In genomic region chr3:9886328-9886727, GRCh38 we compare ENCODE assay signal across 35 cellular contexts. TPM values are rescaled to one million over a fixed set of nuclear protein-coding genes. Genes with fewer than 3 reads are reported as not detected.
"Had no signal": no experiment of that assay in that cellular context is flagged by ENCODE, and none has a peak within 500 bp of the region (broad histone marks: within the 10 kb centered on the region; RNA-seq: fewer than 3 reads in every experiment).

No MANE protein-coding gene starts in this region.

- H3K36me3 Mint-ChIP-seq: activated CD8-positive, alpha-beta memory T cell treated with anti-CD3 and anti-CD28 coated beads, Interleukin-2, amount 10 ng/mL, durations not matched to agents 7 days and 5 days; activated naive CD4-positive, alpha-beta T cell treated with anti-CD3 and anti-CD28 coated beads, Interleukin-2, amount 50 U/mL, for 24 hours; brain had no signal

- H3K27ac Mint-ChIP-seq: activated CD4-positive, alpha-beta memory T cell treated with anti-CD3 and anti-CD28 coated beads, Interleukin-2, amount 10 ng/mL, durations not matched to agents 7 days and 5 days; activated CD4-positive, alpha-beta T cell treated with anti-CD3 and anti-CD28 coated beads for 36 hours; activated CD4-positive, alpha-beta T cell treated with anti-CD3 and anti-CD28 coated beads, Interleukin-2, amount 10 ng/mL, durations not matched to agents 7 days and 5 days; activated CD8-positive, alpha-beta memory T cell treated with anti-CD3 and anti-CD28 coated beads, Interleukin-2, amount 10 ng/mL, durations not matched to agents 7 days and 5 days; activated CD8-positive, alpha-beta T cell treated with anti-CD3 and anti-CD28 coated beads, Interleukin-2, amount 10 ng/mL, durations not matched to agents 7 days and 5 days; activated naive CD4-positive, alpha-beta T cell treated with anti-CD3 and anti-CD28 coated beads, Interleukin-2, amount 10 ng/mL, durations not matched to agents 7 days and 5 days; activated naive CD4-positive, alpha-beta T cell treated with anti-CD3 and anti-CD28 coated beads, Interleukin-2, amount 50 U/mL, for 24 hours; activated naive CD8-positive, alpha-beta T cell; activated naive CD8-positive, alpha-beta T cell treated with anti-CD3 and anti-CD28 coated beads, Interleukin-2, amount 10 ng/mL, durations not matched to agents 7 days and 5 days; activated naive CD8-positive, alpha-beta T cell treated with anti-CD3 and anti-CD28 coated beads, Interleukin-2, amount 50 U/mL, for 24 hours; activated T-cell treated with anti-CD3 and anti-CD28 coated beads, Interleukin-2, amount 50 U/mL, for 24 hours; activated T-helper 2 cell treated with anti-CD3 and anti-CD28 coated beads, Interferon-gamma antibody, Interleukin-2, Interleukin-4, amounts not matched to agents 10 μg/mL and 5 μg/mL and 100 μg/mL, durations not matched to agents 14 hours and 24 hours and 36 hours; brain; T-helper 1 cell treated with Interleukin-12 subunit alpha and Interleukin-12 subunit beta and Interleukin-4 antibody, amounts not matched to agents 30 μg/mL and 1 μg/mL, for 36 hours; T-helper 2 cell treated with Interferon-gamma antibody and Interleukin-4, amounts not matched to agents 5 μg/mL and 100 μg/mL, for 36 hours had no signal

- H3K27me3 Mint-ChIP-seq: activated CD4-positive, alpha-beta memory T cell treated with anti-CD3 and anti-CD28 coated beads, Interleukin-2, amount 10 ng/mL, durations not matched to agents 7 days and 5 days; activated CD4-positive, alpha-beta T cell treated with anti-CD3 and anti-CD28 coated beads for 36 hours; activated CD8-positive, alpha-beta memory T cell treated with anti-CD3 and anti-CD28 coated beads, Interleukin-2, amount 10 ng/mL, durations not matched to agents 7 days and 5 days; activated naive CD4-positive, alpha-beta T cell treated with anti-CD3 and anti-CD28 coated beads, Interleukin-2, amount 50 U/mL, for 24 hours; activated naive CD8-positive, alpha-beta T cell; activated naive CD8-positive, alpha-beta T cell treated with anti-CD3 and anti-CD28 coated beads, Interleukin-2, amount 10 ng/mL, durations not matched to agents 7 days and 5 days; activated naive CD8-positive, alpha-beta T cell treated with anti-CD3 and anti-CD28 coated beads, Interleukin-2, amount 50 U/mL, for 24 hours; activated T-cell treated with anti-CD3 and anti-CD28 coated beads, Interleukin-2, amount 50 U/mL, for 24 hours had no signal

- H3K9me3 Mint-ChIP-seq: activated CD4-positive, alpha-beta memory T cell treated with anti-CD3 and anti-CD28 coated beads, Interleukin-2, amount 10 ng/mL, durations not matched to agents 7 days and 5 days; activated CD4-positive, alpha-beta T cell treated with anti-CD3 and anti-CD28 coated beads, Interleukin-2, amount 10 ng/mL, durations not matched to agents 7 days and 5 days; activated naive CD4-positive, alpha-beta T cell treated with anti-CD3 and anti-CD28 coated beads, Interleukin-2, amount 10 ng/mL, durations not matched to agents 7 days and 5 days; activated naive CD4-positive, alpha-beta T cell treated with anti-CD3 and anti-CD28 coated beads, Interleukin-2, amount 50 U/mL, for 24 hours; activated naive CD8-positive, alpha-beta T cell treated with anti-CD3 and anti-CD28 coated beads, Interleukin-2, amount 10 ng/mL, durations not matched to agents 7 days and 5 days; activated naive CD8-positive, alpha-beta T cell treated with anti-CD3 and anti-CD28 coated beads, Interleukin-2, amount 50 U/mL, for 24 hours; activated T-cell treated with anti-CD3 and anti-CD28 coated beads, Interleukin-2, amount 50 U/mL, for 24 hours; activated T-helper 2 cell treated with anti-CD3 and anti-CD28 coated beads, Interferon-gamma antibody, Interleukin-2, Interleukin-4, amounts not matched to agents 10 μg/mL and 5 μg/mL and 100 μg/mL, durations not matched to agents 14 hours and 24 hours and 36 hours; T-helper 1 cell treated with Interleukin-12 subunit alpha and Interleukin-12 subunit beta and Interleukin-4 antibody, amounts not matched to agents 30 μg/mL and 1 μg/mL, for 36 hours; T-helper 2 cell treated with Interferon-gamma antibody and Interleukin-4, amounts not matched to agents 5 μg/mL and 100 μg/mL, for 36 hours had no signal

- ATAC-seq: activated CD4-positive, alpha-beta T cell treated with anti-CD3 and anti-CD28 coated beads for 36 hours; activated CD4-positive, CD25-positive, alpha-beta regulatory T cell treated with anti-CD3 and anti-CD28 coated beads, Interleukin-2, amount 50 U/mL, for 24 hours; activated CD8-positive, alpha-beta memory T cell treated with anti-CD3 and anti-CD28 coated beads, Interleukin-2, amount 10 ng/mL, durations not matched to agents 7 days and 5 days; activated CD8-positive, alpha-beta T cell treated with anti-CD3 and anti-CD28 coated beads, Interleukin-2, amount 10 ng/mL, durations not matched to agents 7 days and 5 days; activated naive CD8-positive, alpha-beta T cell treated with anti-CD3 and anti-CD28 coated beads, Interleukin-2, amount 50 U/mL, for 24 hours had no signal

- H3K9me3 ChIP-seq: ascending aorta had no signal

- H3K4me3 ChIP-seq: ascending aorta had no signal

- H3K4me3 Mint-ChIP-seq: activated CD4-positive, alpha-beta memory T cell treated with anti-CD3 and anti-CD28 coated beads, Interleukin-2, amount 10 ng/mL, durations not matched to agents 7 days and 5 days; activated CD4-positive, alpha-beta T cell treated with anti-CD3 and anti-CD28 coated beads for 36 hours; activated CD4-positive, alpha-beta T cell treated with anti-CD3 and anti-CD28 coated beads, Interleukin-2, amount 10 ng/mL, durations not matched to agents 7 days and 5 days; activated CD8-positive, alpha-beta memory T cell treated with anti-CD3 and anti-CD28 coated beads, Interleukin-2, amount 10 ng/mL, durations not matched to agents 7 days and 5 days; activated CD8-positive, alpha-beta T cell treated with anti-CD3 and anti-CD28 coated beads, Interleukin-2, amount 10 ng/mL, durations not matched to agents 7 days and 5 days; activated naive CD4-positive, alpha-beta T cell treated with anti-CD3 and anti-CD28 coated beads, Interleukin-2, amount 10 ng/mL, durations not matched to agents 7 days and 5 days; activated naive CD4-positive, alpha-beta T cell treated with anti-CD3 and anti-CD28 coated beads, Interleukin-2, amount 50 U/mL, for 24 hours; activated naive CD8-positive, alpha-beta T cell; activated naive CD8-positive, alpha-beta T cell treated with anti-CD3 and anti-CD28 coated beads, Interleukin-2, amount 10 ng/mL, durations not matched to agents 7 days and 5 days; activated naive CD8-positive, alpha-beta T cell treated with anti-CD3 and anti-CD28 coated beads, Interleukin-2, amount 50 U/mL, for 24 hours; activated T-cell treated with anti-CD3 and anti-CD28 coated beads, Interleukin-2, amount 50 U/mL, for 24 hours; brain; T-helper 1 cell treated with Interleukin-12 subunit alpha and Interleukin-12 subunit beta and Interleukin-4 antibody, amounts not matched to agents 30 μg/mL and 1 μg/mL, for 36 hours; T-helper 2 cell treated with Interferon-gamma antibody and Interleukin-4, amounts not matched to agents 5 μg/mL and 100 μg/mL, for 36 hours had no signal

- H3K27me3 ChIP-seq: ascending aorta had no signal

- DNase-seq: activated CD4-positive, alpha-beta memory T cell treated with anti-CD3 and anti-CD28 coated beads, Interleukin-2, amount 10 ng/mL, durations not matched to agents 7 days and 5 days; activated CD4-positive, alpha-beta T cell treated with anti-CD3 and anti-CD28 coated beads for 1 hour; activated CD4-positive, alpha-beta T cell treated with anti-CD3 and anti-CD28 coated beads for 36 hours; activated CD4-positive, alpha-beta T cell treated with anti-CD3 and anti-CD28 coated beads for 48 hours; activated CD4-positive, alpha-beta T cell treated with anti-CD3 and anti-CD28 coated beads, Interleukin-2, amount 10 ng/mL, durations not matched to agents 7 days and 5 days; activated CD4-positive, alpha-beta T cell treated with anti-CD3 and anti-CD28 coated beads, Interleukin-2, amount 50 U/mL, for 48 hours; activated CD4-positive, CD25-positive, alpha-beta regulatory T cell; activated CD8-positive, alpha-beta memory T cell treated with anti-CD3 and anti-CD28 coated beads for 24 hours; activated CD8-positive, alpha-beta memory T cell treated with anti-CD3 and anti-CD28 coated beads, Interleukin-2, amount 10 ng/mL, durations not matched to agents 7 days and 5 days; activated CD8-positive, alpha-beta memory T cell treated with anti-CD3 and anti-CD28 coated beads, Interleukin-2, amount 50 U/mL, for 48 hours; activated CD8-positive, alpha-beta T cell treated with anti-CD3 and anti-CD28 coated beads, Interleukin-2, amount 10 ng/mL, durations not matched to agents 7 days and 5 days; activated effector memory CD4-positive, alpha-beta T cell treated with Interleukin-2 at 50 U/mL for 16 hours; activated gamma-delta T cell; activated naive CD4-positive, alpha-beta T cell treated with anti-CD3 and anti-CD28 coated beads, Interleukin-2, amount 10 ng/mL, durations not matched to agents 7 days and 5 days; activated naive CD4-positive, alpha-beta T cell treated with Interleukin-2 at 50 U/mL for 16 hours; activated naive CD8-positive, alpha-beta T cell treated with anti-CD3 and anti-CD28 coated beads, Interleukin-2, amount 10 ng/mL, durations not matched to agents 7 days and 5 days; activated naive CD8-positive, alpha-beta T cell treated with anti-CD3 and anti-CD28 coated beads, Interleukin-2, amount 50 U/mL, for 24 hours; activated T-cell treated with anti-CD3 and anti-CD28 coated beads, Interleukin-2, amount 50 U/mL, for 24 hours; activated T-cell treated with anti-CD3 and anti-CD28 coated beads, Interleukin-2, amount 50 U/mL, for 48 hours; amygdala; anterior cingulate cortex; central memory CD4-positive, alpha-beta T cell; T-helper 2 cell; T-helper 9 cell had no signal

- H3K27ac ChIP-seq: ascending aorta, VCaP had no signal

- H3K4me1 Mint-ChIP-seq: activated CD4-positive, alpha-beta T cell treated with anti-CD3 and anti-CD28 coated beads for 36 hours had no signal

- H3K36me3 ChIP-seq: ascending aorta had no signal

- FAIRE-seq: TTC549 had no signal

RNA-seq across cellular contexts. Expression of gene CIDEC, which starts 6.3 kb away (rescaled TPM):
- total RNA-seq: activated CD4-positive, alpha-beta memory T cell treated with anti-CD3 and anti-CD28 coated beads, Interleukin-2, amount 10 ng/mL, durations not matched to agents 7 days and 5 days; activated CD4-positive, alpha-beta T cell treated with anti-CD3 and anti-CD28 coated beads for 36 hours; activated CD4-positive, alpha-beta T cell treated with anti-CD3 and anti-CD28 coated beads, Interleukin-2, amount 10 ng/mL, durations not matched to agents 7 days and 5 days; activated CD8-positive, alpha-beta memory T cell treated with anti-CD3 and anti-CD28 coated beads, Interleukin-2, amount 10 ng/mL, durations not matched to agents 7 days and 5 days; activated CD8-positive, alpha-beta T cell treated with anti-CD3 and anti-CD28 coated beads, Interleukin-2, amount 10 ng/mL, durations not matched to agents 7 days and 5 days; activated naive CD8-positive, alpha-beta T cell treated with anti-CD3 and anti-CD28 coated beads, Interleukin-2, amount 10 ng/mL, durations not matched to agents 7 days and 5 days; activated T-helper 2 cell treated with anti-CD3 and anti-CD28 coated beads, Interferon-gamma antibody, Interleukin-2, Interleukin-4, amounts not matched to agents 10 μg/mL and 5 μg/mL and 100 μg/mL, durations not matched to agents 14 hours and 24 hours and 36 hours; cerebellum had no signal
